Comparison of ENCODE assay signal across 8 cellular contexts in the genomic region with DNA sequence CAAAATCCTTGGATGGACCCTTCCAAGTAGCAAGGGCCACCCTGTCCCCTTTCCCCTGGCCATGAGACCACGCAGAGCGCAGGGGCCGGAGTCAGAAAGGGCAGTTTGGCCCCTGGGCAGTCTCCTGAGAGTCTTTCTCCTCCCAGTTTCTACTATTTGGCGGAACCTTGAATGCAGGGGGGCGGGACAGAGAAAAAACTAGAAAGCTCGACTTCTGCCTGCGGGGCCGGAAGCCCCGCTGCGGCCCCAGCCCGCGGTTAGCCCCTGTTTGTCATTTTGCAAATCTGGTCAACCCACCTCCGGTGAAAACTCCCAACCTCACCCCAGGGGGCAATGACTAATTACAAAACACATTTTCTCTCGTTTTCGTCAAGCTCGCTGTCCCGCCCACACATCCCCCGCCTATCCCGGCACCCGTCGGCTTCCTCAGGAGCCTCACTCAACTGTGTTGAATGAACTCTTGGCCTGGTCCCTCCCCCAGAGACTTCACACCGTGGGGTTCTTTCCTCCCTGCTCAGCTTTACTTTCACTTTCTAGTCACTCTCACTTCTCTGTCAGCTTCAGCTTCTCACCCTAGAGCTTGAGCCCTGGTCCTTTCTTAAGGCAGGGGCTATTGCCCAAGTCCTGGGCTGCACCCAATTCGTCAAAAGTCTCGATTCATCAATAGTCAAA.
DNase-seq lines count a peak whose midpoint lies in the region; ATAC-seq and TF ChIP-seq lines count a peak whose summit lies in the region.

No MANE protein-coding gene starts in this region.

- ATAC-seq in GM18499 (IDR thresholded peaks at IDR 0.05; ENCODE audit: insufficient read depth, unreplicated experiment) (peak; percentile 69), HG02623 (IDR thresholded peaks at IDR 0.05; ENCODE audit: unreplicated experiment) (peak; percentile 81), left colon (peak; percentile 86)

- no peaks in the 10 kb centered on the region for H3K9me3 ChIP-seq in WERI-Rb-1 (ENCODE audit: severe bottlenecking)

- no peak overlapping the region for H3K27ac ChIP-seq in WERI-Rb-1

- DNase-seq in NCI-H2029 (lab: John Stamatoyannopoulos, UW) (peak; percentile 20), cerebellum (ENCODE audit: low spot score) (peak; percentile 32), left colon (peak; percentile 87 to 93), WERI-Rb-1 (no peak)
- DNase-seq in activated CD4-positive, alpha-beta T cell treated with anti-CD3 and anti-CD28 coated beads for 1 hour: peak; percentile 91
- peak; percentile 93 to 97 for DNase-seq in stimulated activated CD4-positive, alpha-beta T cell treated with anti-CD3 and anti-CD28 coated beads, Interleukin-1b, Interleukin-23, amount 100 ng/mL, for 4 hours (ENCODE audit: low read depth in 2 of 2)

- intact Hi-C loops in left colon (cut with DNase I, micrococcal nuclease): no loop called here

- H3K4me3 ChIP-seq in WERI-Rb-1 (ENCODE audit: low read depth, low read length): no peak overlapping the region

- TF ChIP-seq CTCF in WERI-Rb-1 (IDR thresholded peaks at IDR 0.05; ENCODE audit: low read depth, low read length): no peak

- H3K36me3 ChIP-seq in WERI-Rb-1: no peaks in the 10 kb centered on the region

- H3K27me3 ChIP-seq in WERI-Rb-1 (ENCODE audit: insufficient read depth, low read depth, severe bottlenecking): no peaks in the 10 kb centered on the region
